Comparison of ENCODE assay signal across 12 cellular contexts in the genomic region with DNA sequence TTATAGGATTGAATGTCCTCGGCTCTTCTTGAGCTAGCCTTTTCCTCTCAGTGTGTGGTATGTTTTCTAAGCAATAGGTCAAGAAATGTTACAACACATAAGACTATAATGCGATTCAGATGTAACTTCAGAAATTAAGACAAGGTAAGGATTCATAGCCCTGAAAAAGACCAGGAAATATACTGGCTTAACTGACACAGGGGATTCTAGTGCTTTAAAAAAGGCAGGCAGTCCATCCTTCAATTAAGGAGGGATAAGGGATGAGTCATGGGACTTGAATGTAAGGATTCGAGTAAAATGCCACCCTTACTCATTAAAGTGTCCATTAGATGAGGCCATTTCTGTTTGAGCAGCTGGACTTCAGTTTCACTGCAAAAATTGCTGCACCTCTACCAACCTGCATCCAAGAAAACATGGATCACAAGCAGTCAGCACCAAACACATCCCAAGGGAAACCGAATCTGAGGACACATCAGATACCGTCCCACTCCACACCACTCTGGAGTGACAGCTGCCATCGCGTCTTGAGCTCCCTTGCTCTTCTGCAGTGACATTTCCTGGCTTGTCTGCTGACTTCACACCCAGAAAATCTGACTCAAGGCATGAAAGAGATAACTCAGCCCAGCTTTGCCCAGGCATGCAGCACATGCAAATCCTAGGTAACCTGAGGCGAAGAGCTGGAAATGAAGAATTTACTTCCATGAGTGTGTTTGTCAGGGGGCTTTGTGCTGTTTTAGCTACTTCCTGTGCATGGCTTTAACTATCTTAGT. TPM values are rescaled to one million over a fixed set of nuclear protein-coding genes. Genes with fewer than 3 reads are reported as not detected.
DNase-seq lines count a peak whose midpoint lies in the region; ATAC-seq, FAIRE-seq and TF ChIP-seq lines count a peak whose summit lies in the region.
"Had no signal": no experiment of that assay in that cellular context is flagged by ENCODE, and none has a peak within 500 bp of the region (broad histone marks: within the 10 kb centered on the region; RNA-seq: fewer than 3 reads in every experiment).

No MANE protein-coding gene starts in this region.

- H3K36me3 Mint-ChIP-seq in HFFc6 (ENCODE audit: low read depth): peaks cover 72% of the 10 kb centered on the region
- H3K36me3 Mint-ChIP-seq in activated CD4-positive, alpha-beta T cell treated with anti-CD3 and anti-CD28 coated beads for 36 hours (ENCODE audit: low read depth): no peaks in the 10 kb centered on the region

- H3K4me1 ChIP-seq in H1 (replicated peaks in 1 of 4; ENCODE audit: control insufficient read depth in 3 of 4, insufficient read depth in 4 of 4, low read length in 3 of 4) (peaks cover 0 to 7% (median 3%) of the 10 kb centered on the region in 4 experiments; a peak in 3 of 7 replicates), neuronal stem cell (ENCODE audit: control insufficient read depth in 2 of 2, insufficient read depth in 1 of 2, low read depth in 1 of 2, low read length in 2 of 2) (peaks cover 8 to 16% of the 10 kb centered on the region in 2 donors)
- H3K4me1 ChIP-seq: psoas muscle had no signal

- no peak for TF ChIP-seq POLR2A in H1 (IDR thresholded peaks at IDR 0.05; ENCODE audit: control extremely low read depth in 1 of 2, low read depth in 2 of 2, low read length in 2 of 2)

- CTCF ChIA-PET in H1 (lab: Charles Lee; ENCODE audit: partially characterized antibody): interaction anchor here (0.8 to 5.2 kb wide), 9 partner anchors 8 to 166 kb away, joined by 3 to 34 read pairs (median 3); no protein-coding TSS in a partner anchor
- CTCF ChIA-PET in activated CD4-positive, alpha-beta T cell treated with anti-CD3 and anti-CD28 coated beads for 36 hours (lab: Charles Lee): no interaction called here

- 0 out of 4 replicates have a peak, but pooled peaks cover 0 to 3% of the 10 kb centered on the region in 2 experiments for H3K79me2 ChIP-seq in H1 (ENCODE audit: control insufficient read depth in 1 of 2, insufficient read depth in 2 of 2, low read length in 2 of 2)

- H3K23ac ChIP-seq in H1 (ENCODE audit: insufficient read length) (no peak overlapping the region), neuronal stem cell (ENCODE audit: low read depth, low read length, poor library complexity) (no peak overlapping the region)

- H3K4me2 ChIP-seq in H1 (ENCODE audit: insufficient read depth in 1 of 2, low read depth in 2 of 2, low read length in 2 of 2): no peak overlapping the region
- H3K4me2 ChIP-seq in neuronal stem cell (ENCODE audit: insufficient read depth, low read length, poor library complexity, severe bottlenecking): no peak overlapping the region

- H2BK20ac ChIP-seq in H1 (ENCODE audit: low read length): 0 out of 2 replicates have a peak overlapping the region, but pooled peaks have one; percentile 8

- H2BK5ac ChIP-seq in H1 (ENCODE audit: low read depth, low read length) (peak overlapping the region; percentile 26; the same call in 1 of the 2 replicates), neuronal stem cell (ENCODE audit: low read length) (no peak overlapping the region)

- intact Hi-C loops in activated CD4-positive, alpha-beta T cell treated with anti-CD3 and anti-CD28 coated beads for 36 hours (cut with DNase I, micrococcal nuclease): no loop called here

- no peak for TF ChIP-seq EP300 in H1 (IDR thresholded peaks at IDR 0.05; ENCODE audit: borderline replicate concordance in 1 of 2, low read depth in 2 of 2, low read length in 2 of 2)

- FAIRE-seq in H1 (lab: Jason Lieb, UNC): no peak

- H3K9ac ChIP-seq in H1 (replicated peaks in 1 of 4; ENCODE audit: extremely low read depth in 1 of 4, low read depth in 3 of 4, low read length in 3 of 4) (peak overlapping the region in 1 of 4 experiments; percentile 40; a peak in 1 of 7 replicates), neuronal stem cell (ENCODE audit: low read depth, low read length, poor library complexity) (no peak overlapping the region)

- no peaks in the 10 kb centered on the region for H3K79me1 ChIP-seq in H1 (ENCODE audit: low read depth, low read length)
- no peaks in the 10 kb centered on the region for H3K79me1 ChIP-seq in neuronal stem cell (ENCODE audit: low read depth, low read length)

- H3K18ac ChIP-seq in H1 (ENCODE audit: extremely low read depth, low read length): 0 out of 2 replicates have a peak overlapping the region, but pooled peaks have one; percentile 16
- peak overlapping the region; percentile 31 for H3K18ac ChIP-seq in neuronal stem cell (ENCODE audit: low read length)

- H2BK12ac ChIP-seq in H1 (ENCODE audit: low read depth, low read length) (no peak overlapping the region), neuronal stem cell (ENCODE audit: low read length) (no peak overlapping the region)

- no peaks in the 10 kb centered on the region for H3K9me3 Mint-ChIP-seq in HFFc6
- H3K9me3 Mint-ChIP-seq in activated CD4-positive, alpha-beta T cell treated with anti-CD3 and anti-CD28 coated beads for 36 hours (ENCODE audit: low read depth): no peaks in the 10 kb centered on the region
- H3K9me3 Mint-ChIP-seq: activated CD4-positive, alpha-beta memory T cell treated with anti-CD3 and anti-CD28 coated beads, Interleukin-2, amount 10 ng/mL, durations not matched to agents 7 days and 5 days had no signal

- TF ChIP-seq RAD21 in H1 (IDR thresholded peaks at IDR 0.05 in 1 of 2, conservative IDR thresholded peaks at IDR 0.05 in 1 of 2; ENCODE audit: low read depth in 2 of 2, low read length in 2 of 2): no peak

- peak overlapping the region; percentile 59 for H3K4me3 Mint-ChIP-seq in HFFc6
- H3K4me3 Mint-ChIP-seq in activated CD4-positive, alpha-beta T cell treated with anti-CD3 and anti-CD28 coated beads for 36 hours: no peak overlapping the region
- H3K4me3 Mint-ChIP-seq: activated CD4-positive, alpha-beta memory T cell treated with anti-CD3 and anti-CD28 coated beads, Interleukin-2, amount 10 ng/mL, durations not matched to agents 7 days and 5 days had no signal

- H4K5ac ChIP-seq in H1 (ENCODE audit: insufficient read length, low read depth, low read length): no peak overlapping the region

- POLR2A ChIA-PET in H1 (lab: Charles Lee; ENCODE audit: partially characterized antibody): interaction anchor here (0.8 kb wide), 1 partner anchor 38 kb away, joined by 3 read pairs; a partner anchor contains a TSS
- POLR2A ChIA-PET in activated CD4-positive, alpha-beta T cell treated with anti-CD3 and anti-CD28 coated beads for 36 hours (lab: Charles Lee): interaction anchor here (0.6 kb wide), 1 partner anchor 21 kb away, joined by 3 read pairs; no protein-coding TSS in a partner anchor

- H2AFZ ChIP-seq in H1 (ENCODE audit: low read length) (peak overlapping the region; percentile 67), neuronal stem cell (ENCODE audit: low read length) (peak overlapping the region; percentile 57)

- no peak overlapping the region for H3K56ac ChIP-seq in H1 (replicated peaks; ENCODE audit: insufficient read length, low read depth, low read length)

- H2AK5ac ChIP-seq in H1 (ENCODE audit: low read depth, low read length): no peak overlapping the region; the same call in 1 of the 2 replicates
- no peak overlapping the region for H2AK5ac ChIP-seq in neuronal stem cell (ENCODE audit: low read depth, low read length)

- no peaks in the 10 kb centered on the region for H3K9me3 ChIP-seq in H1 (ENCODE audit: insufficient read depth in 2 of 2, low read depth in 1 of 2, low read length in 1 of 2)
- H3K9me3 ChIP-seq in neuronal stem cell (replicated peaks in 1 of 2; ENCODE audit: control insufficient read depth in 2 of 2, insufficient read depth in 1 of 2, low read depth in 1 of 2, low read length in 2 of 2): no peaks in the 10 kb centered on the region
- H3K9me3 ChIP-seq: psoas muscle had no signal

- no peak overlapping the region for H2BK120ac ChIP-seq in H1 (replicated peaks; ENCODE audit: low read depth, low read length)
- no peak overlapping the region for H2BK120ac ChIP-seq in neuronal stem cell (ENCODE audit: low read depth, low read length)

- H3K4me3 ChIP-seq in H1 (ENCODE audit: extremely low read depth in 1 of 4, insufficient read depth in 2 of 4, low read depth in 3 of 4, low read length in 4 of 4): no peak overlapping the region
- no peak overlapping the region for H3K4me3 ChIP-seq in neuronal stem cell (ENCODE audit: low read length in 2 of 2)
- H3K4me3 ChIP-seq: psoas muscle had no signal

- H4K20me1 ChIP-seq in H1 (replicated peaks in 1 of 2; ENCODE audit: control insufficient read depth in 1 of 2, insufficient read depth in 2 of 2, low read length in 2 of 2): no peaks in the 10 kb centered on the region

- H3K14ac ChIP-seq in H1 (ENCODE audit: insufficient read length) (no peak overlapping the region), neuronal stem cell (ENCODE audit: low read length) (no peak overlapping the region)

- peak overlapping the region; percentile 84 for H3K27ac Mint-ChIP-seq in HFFc6
- no peak overlapping the region for H3K27ac Mint-ChIP-seq in activated CD4-positive, alpha-beta T cell treated with anti-CD3 and anti-CD28 coated beads for 36 hours
- H3K27ac Mint-ChIP-seq: activated CD4-positive, alpha-beta memory T cell treated with anti-CD3 and anti-CD28 coated beads, Interleukin-2, amount 10 ng/mL, durations not matched to agents 7 days and 5 days had no signal

- H2BK15ac ChIP-seq in H1 (ENCODE audit: low read length) (no peak overlapping the region), neuronal stem cell (ENCODE audit: low read length) (no peak overlapping the region)

- TF ChIP-seq CTCF in HFFc6 (IDR thresholded peaks at IDR 0.05) (no peak), H1 (IDR thresholded peaks at IDR 0.05; ENCODE audit: control extremely low read depth in 1 of 3, insufficient read depth in 1 of 3, low read depth in 1 of 3, low read length in 3 of 3) (no peak)

- H3K4me1 Mint-ChIP-seq in HFFc6 (ENCODE audit: low read depth): peaks cover 93% of the 10 kb centered on the region
- peaks cover 2% of the 10 kb centered on the region for H3K4me1 Mint-ChIP-seq in activated CD4-positive, alpha-beta T cell treated with anti-CD3 and anti-CD28 coated beads for 36 hours
- H3K4me1 Mint-ChIP-seq: activated CD4-positive, alpha-beta memory T cell treated with anti-CD3 and anti-CD28 coated beads, Interleukin-2, amount 10 ng/mL, durations not matched to agents 7 days and 5 days had no signal

- 88% methylated on average over 8 of the region's 8 CpGs; no CpG with 5 or more reads in 1 of the 2 experiments for WGBS in H1 (ENCODE audit: extremely low coverage in 1 of 2, insufficient coverage in 1 of 2, insufficient read length in 1 of 2, insufficient replicate concordance in 2 of 2, low coverage in 1 of 2, low lambda C conversion rate in 2 of 2, missing lambda C conversion rate in 1 of 2), 2 experiments
- no CpG with 5 or more reads among the region's 8 CpGs for WGBS in neuronal stem cell (ENCODE audit: extremely low coverage in 2 of 2, insufficient read length in 2 of 2, insufficient replicate concordance in 1 of 2), 2 donors

- H3K23me2 ChIP-seq in H1 (ENCODE audit: low read depth, low read length): peaks cover 4% of the 10 kb centered on the region; the same call in 1 of the 2 replicates

- H4K91ac ChIP-seq in H1 (replicated peaks; ENCODE audit: insufficient read length, low read length) (no peak overlapping the region), neuronal stem cell (ENCODE audit: low read depth, low read length, poor library complexity) (no peak overlapping the region)

- H3K36me3 ChIP-seq in H1 (ENCODE audit: control insufficient read depth in 2 of 4, insufficient read depth in 4 of 4, low read length in 3 of 4): no peaks in the 10 kb centered on the region
- H3K36me3 ChIP-seq in neuronal stem cell (replicated peaks in 1 of 2; ENCODE audit: control insufficient read depth in 2 of 2, insufficient read depth in 2 of 2, low read length in 2 of 2): no peaks in the 10 kb centered on the region

- ATAC-seq in activated CD4-positive, alpha-beta T cell treated with anti-CD3 and anti-CD28 coated beads for 36 hours: no peak
- no peak for ATAC-seq in GM18868 (IDR thresholded peaks at IDR 0.05; ENCODE audit: unreplicated experiment)
- ATAC-seq in GM21717 (IDR thresholded peaks at IDR 0.05; ENCODE audit: unreplicated experiment): no peak

- H3K27ac ChIP-seq in H1 (ENCODE audit: low read depth, low read length) (no peak overlapping the region), neuronal stem cell (replicated peaks; ENCODE audit: low read length) (peak overlapping the region; percentile 83)
- H3K27ac ChIP-seq: psoas muscle had no signal

- H4K8ac ChIP-seq in H1 (ENCODE audit: extremely low read depth, insufficient read depth, low read length) (no peak overlapping the region), neuronal stem cell (ENCODE audit: low read depth, low read length) (no peak overlapping the region)

- 0 out of 7 replicates have a peak, but pooled peaks cover 0 to 1% (median 0%) of the 10 kb centered on the region in 4 experiments for H3K27me3 ChIP-seq in H1 (replicated peaks in 1 of 4; ENCODE audit: control insufficient read depth in 3 of 4, extremely low read depth in 1 of 4, insufficient read depth in 3 of 4, low read length in 3 of 4)
- H3K27me3 ChIP-seq in neuronal stem cell (ENCODE audit: control insufficient read depth in 3 of 3, insufficient read depth in 3 of 3, low read depth in 1 of 3, low read length in 3 of 3): no peaks in the 10 kb centered on the region

- H3K27me3 Mint-ChIP-seq in HFFc6 (ENCODE audit: insufficient read depth): peaks cover 8% of the 10 kb centered on the region
- peaks cover 23% of the 10 kb centered on the region for H3K27me3 Mint-ChIP-seq in activated CD4-positive, alpha-beta T cell treated with anti-CD3 and anti-CD28 coated beads for 36 hours

- H3K4ac ChIP-seq in H1 (replicated peaks; ENCODE audit: insufficient read length, low read depth, low read length) (no peak overlapping the region), neuronal stem cell (ENCODE audit: low read length) (no peak overlapping the region)

- peak; percentile 73 for DNase-seq in HFFc6
- peak; percentile 37 for DNase-seq in NCI-H2227 (lab: John Stamatoyannopoulos, UW; ENCODE audit: unreplicated experiment)
- DNase-seq in H1 (ENCODE audit: low read depth in 1 of 2, low spot score in 2 of 2): no peak
- peak; percentile 9 for DNase-seq in neuronal stem cell (ENCODE audit: low spot score)
- no peak for DNase-seq in activated CD4-positive, alpha-beta T cell treated with anti-CD3 and anti-CD28 coated beads for 36 hours
- DNase-seq in GM19240 (ENCODE audit: insufficient read length, low spot score): no peak
- DNase-seq: activated CD4-positive, alpha-beta memory T cell treated with anti-CD3 and anti-CD28 coated beads, Interleukin-2, amount 10 ng/mL, durations not matched to agents 7 days and 5 days; activated naive CD4-positive, alpha-beta T cell treated with Interleukin-2 at 50 U/mL for 16 hours; NCI-H524; psoas muscle had no signal

RNA-seq across cellular contexts. Expression of a gene that starts 37.8 kb away (rescaled TPM):
- 10 to 100 TPM; 44.4 to 53.8 (median 51.0) TPM for total RNA-seq in HFFc6 (2021; fragmentation: NEBNext Ultra II Directional; extraction: Animal tissue kit (Norgen Biotek cat#: 25700))
- total RNA-seq in H1 (2021; fragmentation: NEBNext Ultra II Directional; extraction: Animal tissue kit (Norgen Biotek cat#: 25700)): 0.63 TPM in 1 of 2 replicates, not detected in the other
- polyA plus RNA-seq in H1 (2011; rRNA removed): 1.6 TPM in 2 replicates
- polyA plus RNA-seq in H1 (2011; cell fraction: cytosol; rRNA removed): 1.3 TPM
- polyA plus RNA-seq in H1 (2011; cell fraction: nucleus; rRNA removed): 1.5 TPM
- 0.47 to 1.1 TPM (median 0.65 TPM) in 4 replicates for polyA plus RNA-seq in H1 (2012, experiment 1 of 2)
- 0.87 TPM for polyA plus RNA-seq in H1 (2012, experiment 2 of 2)
- polyA plus RNA-seq in H1 (2013, experiment 1 of 2): 0.28 TPM
- 0.44 TPM for polyA plus RNA-seq in H1 (2013, experiment 2 of 2)
- polyA minus RNA-seq in H1 (2011; rRNA and poly(A)+ RNA removed): 0.54 and 0.73 TPM in 2 replicates
- not detected for polyA minus RNA-seq in H1 (2011; cell fraction: cytosol; rRNA and poly(A)+ RNA removed)
- polyA minus RNA-seq in H1 (2011; cell fraction: nucleus; rRNA and poly(A)+ RNA removed): not detected
- 1.0 TPM for polyA plus RNA-seq in neuronal stem cell (2013, experiment 1 of 2)
- 1.1 TPM for polyA plus RNA-seq in neuronal stem cell (2013, experiment 2 of 2)
- not detected for total RNA-seq in activated CD4-positive, alpha-beta T cell treated with anti-CD3 and anti-CD28 coated beads for 36 hours
- total RNA-seq: activated CD4-positive, alpha-beta memory T cell treated with anti-CD3 and anti-CD28 coated beads, Interleukin-2, amount 10 ng/mL, durations not matched to agents 7 days and 5 days had no signal

Comparison
In these comparisons a context has a peak if more than half of its experiments do, and no peak if none do; other contexts are left out.
1. DNase-seq: peak in HFFc6 (single experiment), NCI-H2227 (single experiment) and neuronal stem cell (single experiment); none in H1 (0 of 2), activated CD4-positive, alpha-beta T cell treated with anti-CD3 and anti-CD28 coated beads for 36 hours (single experiment) and GM19240 (single experiment).
2. RNA of a gene that starts 37.8 kb away (total RNA-seq): 44.4 to 53.8 TPM in HFFc6; 0.63 TPM in H1 and not detected in activated CD4-positive, alpha-beta T cell treated with anti-CD3 and anti-CD28 coated beads for 36 hours; every median in the first group is over 10 times any median in the second.